In genomic region chr12:103801709-103802585, GRCh38 we compare ENCODE assay signal across 1 cellular context.
TF ChIP-seq lines count a peak whose summit lies in the region.

No MANE protein-coding gene starts in this region.

TF ChIP-seq in GM12878, 131 proteins besides CTCF, POLR2A, EP300 and RAD21 (continued from another document):
- TF ChIP-seq ZBTB11 (CRISPR knock-in tag; IDR thresholded peaks at IDR 0.05) (no peak), TCF12 (IDR thresholded peaks at IDR 0.05; ENCODE audit: low read depth, low read length) (no peak), RUNX3 (IDR thresholded peaks at IDR 0.05; ENCODE audit: low read length) (no peak), ZNF274 (IDR thresholded peaks at IDR 0.05; ENCODE audit: insufficient read depth, insufficient read length) (no peak), TARDBP (IDR thresholded peaks at IDR 0.05; ENCODE audit: borderline replicate concordance) (no peak), LARP7 (IDR thresholded peaks at IDR 0.05) (no peak), TCF3 (IDR thresholded peaks at IDR 0.05; ENCODE audit: borderline replicate concordance, insufficient read depth, low read depth, low read length) (no peak)
